ENCODE assay signal across 8 cellular contexts in genomic region chr10:80729896-80730295, GRCh38.
"Had no signal": no experiment of that assay in that cellular context is flagged by ENCODE, and none has a peak within 500 bp of the region (broad histone marks: within the 10 kb centered on the region; RNA-seq: fewer than 3 reads in every experiment).

No MANE protein-coding gene starts in this region.

- H3K4me3 ChIP-seq: GM12878 had no signal

- FAIRE-seq: G401.6, GM12878, GM12891, GM12892, GM18507, GM19239 had no signal

- DNase-seq: GDM1, GF-D8 had no signal

- ATAC-seq: GM12878 had no signal
